In the genomic region with DNA sequence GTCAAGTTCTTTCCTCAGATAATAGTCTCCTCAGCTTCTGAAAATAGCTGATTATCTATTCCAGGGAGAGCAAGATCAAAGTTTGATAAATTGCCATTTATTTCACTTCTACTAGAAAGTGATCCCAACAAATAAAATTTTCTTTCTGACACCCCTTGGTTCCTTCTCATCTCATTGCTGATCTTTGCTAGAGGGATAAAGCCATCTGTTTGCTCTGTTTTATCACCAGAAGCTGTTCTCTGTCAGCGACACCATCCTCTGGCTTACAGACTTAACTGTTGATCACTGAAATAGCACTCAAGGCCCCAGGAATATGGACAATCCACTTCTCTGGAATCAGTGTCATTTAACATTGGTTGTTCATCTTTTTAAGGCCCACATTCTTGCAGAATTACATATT, we compare ENCODE assay signal across 22 cellular contexts.
"Had no signal": no experiment of that assay in that cellular context is flagged by ENCODE, and none has a peak within 500 bp of the region (broad histone marks: within the 10 kb centered on the region; RNA-seq: fewer than 3 reads in every experiment).

No MANE protein-coding gene starts in this region.

- H3K9me3 ChIP-seq: esophagus squamous epithelium, gastrocnemius medialis, left lung, lower lobe of right lung, mucosa of descending colon had no signal

- H3K36me3 ChIP-seq: esophagus squamous epithelium, gastrocnemius medialis, heart right ventricle, left lung, lower lobe of right lung had no signal

- H3K4me1 ChIP-seq: esophagus squamous epithelium, gastrocnemius medialis, heart right ventricle, left lung, lower lobe of right lung had no signal

- H3K27ac ChIP-seq: epithelial cell of prostate, esophagus squamous epithelium, gastrocnemius medialis, heart right ventricle, left lung, lower lobe of right lung had no signal

- DNase-seq: cortex of kidney; effector CD8-positive, alpha-beta T cell; effector memory CD8-positive, alpha-beta T cell; endodermal cell; erythroblast; esophagus squamous epithelium; foreskin fibroblast; foreskin melanocyte; gastrocnemius medialis; glutamatergic neuron; head of caudate nucleus; heart right ventricle; hippocampal formation; left cardiac atrium; left lung; left ventricle myocardium superior; lower lobe of right lung; mesenchymal stem cell; mucosa of descending colon; naive B cell; naive thymus-derived CD8-positive, alpha-beta T cell had no signal

- H3K4me3 ChIP-seq: esophagus squamous epithelium, gastrocnemius medialis, heart right ventricle, left lung, lower lobe of right lung, mucosa of descending colon had no signal

- H3K27me3 ChIP-seq: gastrocnemius medialis, heart right ventricle, left lung had no signal
